1 cellular context compared by ENCODE assay signal in the genomic region with DNA sequence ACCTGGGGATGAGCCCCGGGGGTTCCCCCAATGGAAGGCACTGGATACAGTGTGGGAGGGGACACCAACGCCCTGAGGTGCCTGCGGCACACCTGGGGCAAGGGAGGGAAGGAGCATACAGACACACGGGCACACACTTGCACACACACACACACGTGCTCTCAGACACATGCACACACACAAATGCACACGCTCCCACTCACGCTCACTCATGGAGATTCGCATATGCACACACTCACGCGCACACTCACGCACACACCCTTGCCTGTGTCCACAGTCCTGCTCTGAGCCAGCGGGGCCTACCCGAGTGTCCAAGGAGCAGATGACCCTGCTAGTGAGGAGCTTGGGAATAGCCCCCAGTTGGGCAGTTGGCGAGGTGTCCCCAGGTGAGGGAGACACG.
TF ChIP-seq lines count a peak whose summit lies in the region.

No MANE protein-coding gene starts in this region.

TF ChIP-seq in A549, 52 proteins besides CTCF, POLR2A, EP300 and RAD21 (continued from another document):
- TF ChIP-seq TP53 (CRISPR knock-in tag; IDR thresholded peaks at IDR 0.05) (no peak), HOXB13 (CRISPR knock-in tag; IDR thresholded peaks at IDR 0.05; ENCODE audit: low read depth) (no peak), SREBF2 (IDR thresholded peaks at IDR 0.05) (no peak)
